In genomic region chr2:218137514-218137913, GRCh38 we compare ENCODE assay signal across 1 cellular context.
TF ChIP-seq lines count a peak whose summit lies in the region.

No MANE protein-coding gene starts in this region.

TF ChIP-seq in K562, 482 proteins besides CTCF, POLR2A, EP300 and RAD21:
- peak; percentile 69; the same call in 1 of the 2 replicates for TF ChIP-seq SPI1 (IDR thresholded peaks at IDR 0.05; ENCODE audit: borderline replicate concordance, low read depth, low read length)
- TF ChIP-seq PHF8 (IDR thresholded peaks at IDR 0.05; ENCODE audit: borderline replicate concordance, low read length) = no peak
